In the genomic region with DNA sequence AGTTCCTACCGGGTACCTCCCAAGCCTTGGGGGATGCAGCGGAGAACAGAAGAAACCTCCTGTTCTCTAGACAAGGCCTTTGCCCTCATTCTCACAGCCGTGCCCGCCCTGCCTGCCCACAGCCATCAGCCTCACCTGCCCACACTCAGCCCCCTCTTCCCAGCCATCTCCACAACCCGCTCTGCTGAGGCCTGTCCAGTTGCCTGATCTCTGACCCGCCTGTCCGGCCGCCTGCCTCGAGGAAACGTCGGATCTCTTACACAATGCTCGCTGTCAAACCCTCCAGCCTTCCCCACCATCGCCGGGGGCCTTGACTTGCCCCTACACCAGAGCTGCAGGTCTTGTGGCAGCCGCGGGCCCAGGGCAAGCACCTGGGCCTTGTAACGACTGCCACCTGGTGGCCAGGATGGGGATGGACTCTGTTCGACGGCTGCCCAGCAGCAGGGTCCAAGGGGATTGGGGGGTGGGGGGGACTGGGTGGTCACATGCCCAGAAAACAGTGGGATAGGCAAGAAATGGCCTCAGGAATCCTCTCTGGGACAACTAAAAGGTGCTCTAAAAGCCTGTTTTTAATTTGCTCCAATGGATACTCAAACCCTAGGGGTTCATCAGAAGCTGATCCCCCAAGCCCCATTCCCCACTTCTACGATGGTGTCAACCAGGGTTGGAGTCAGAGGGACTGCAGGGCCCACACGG, we compare ENCODE assay signal across 8 cellular contexts. TPM values are rescaled to one million over a fixed set of nuclear protein-coding genes. Genes with fewer than 3 reads are reported as not detected.
DNase-seq lines count a peak whose midpoint lies in the region; ATAC-seq and TF ChIP-seq lines count a peak whose summit lies in the region.

No MANE protein-coding gene starts in this region.

- H3K27ac ChIP-seq in CD8-positive, alpha-beta T cell (ENCODE audit: low read depth, low read length): no peak overlapping the region
- H3K27ac ChIP-seq in HL-60 (replicated peaks): no peak overlapping the region
- H3K27ac ChIP-seq in Panc1 (ENCODE audit: low read length): peak overlapping the region; percentile 82
- peak overlapping the region; percentile 15 for H3K27ac ChIP-seq in trophoblast cell (ENCODE audit: low read depth, low read length)
- no peak overlapping the region for H3K27ac ChIP-seq in upper lobe of right lung

- H4K12ac ChIP-seq in trophoblast cell (ENCODE audit: low read depth, low read length): no peak overlapping the region

- H4K8ac ChIP-seq in trophoblast cell (ENCODE audit: low read depth, low read length): peak overlapping the region; percentile 43

- H3K4me1 ChIP-seq in CD8-positive, alpha-beta T cell (ENCODE audit: insufficient read depth, low read length): peaks cover 3% of the 10 kb centered on the region
- H3K4me1 ChIP-seq in Panc1 (ENCODE audit: control insufficient read depth, insufficient read depth, low read length): peaks cover 19% of the 10 kb centered on the region
- H3K4me1 ChIP-seq in trophoblast cell (ENCODE audit: control insufficient read depth in 1 of 2, insufficient read depth in 2 of 2, low read length in 2 of 2): peaks cover 14% of the 10 kb centered on the region in 2 experiments
- H3K4me1 ChIP-seq in upper lobe of right lung: peaks cover 9% of the 10 kb centered on the region

- peaks cover 8% of the 10 kb centered on the region for H3K36me3 ChIP-seq in CD8-positive, alpha-beta T cell (ENCODE audit: insufficient read depth, low read length)
- H3K36me3 ChIP-seq in Panc1 (ENCODE audit: control insufficient read depth, insufficient read depth, low read length) (peaks cover 3% of the 10 kb centered on the region; the same call in 1 of the 2 replicates), trophoblast cell (ENCODE audit: control insufficient read depth in 1 of 2, insufficient read depth in 2 of 2, low read length in 2 of 2) (peaks cover 11 to 21% of the 10 kb centered on the region in 2 experiments), upper lobe of right lung (peaks cover 8% of the 10 kb centered on the region)

- intact Hi-C loops in CD8-positive, alpha-beta T cell (cut with DNase I, micrococcal nuclease): loop anchor here (1.0 to 10.0 kb wide), 5 partner anchors 318 to 674 kb away; no protein-coding TSS in a partner anchor
- intact Hi-C loops in Panc1 (cut with micrococcal nuclease; ENCODE audit: unreplicated experiment): loop anchor here (5.0 kb wide), 1 partner anchor 372 kb away; no protein-coding TSS in a partner anchor
- intact Hi-C loops in upper lobe of right lung (cut with DNase I): loop anchor here (5.0 kb wide), 1 partner anchor 367 kb away; no protein-coding TSS in a partner anchor

- CTCF ChIA-PET in CD8-positive, alpha-beta T cell (lab: Charles Lee): interaction anchor here (0.6 to 7.3 kb wide), 17 partner anchors 10 to 373 kb away, joined by 3 to 192 read pairs (median 5); no protein-coding TSS in a partner anchor
- CTCF ChIA-PET in Panc1 (lab: Charles Lee): interaction anchor here (0.6 to 1.0 kb wide), 4 partner anchors 9 to 405 kb away, joined by 3 to 5 read pairs (median 4); no protein-coding TSS in a partner anchor

- H3K27me3 Mint-ChIP-seq in CD8-positive, alpha-beta T cell (ENCODE audit: low read depth): peaks cover 2% of the 10 kb centered on the region

- H3K27me3 ChIP-seq in CD8-positive, alpha-beta T cell (ENCODE audit: insufficient read depth, low read length): no peaks in the 10 kb centered on the region
- H3K27me3 ChIP-seq in HL-60 (ENCODE audit: insufficient read depth, poor library complexity, severe bottlenecking) (peaks cover 2% of the 10 kb centered on the region), Panc1 (ENCODE audit: control insufficient read depth, insufficient read depth, low read length) (no peaks in the 10 kb centered on the region), trophoblast cell (ENCODE audit: insufficient read depth, low read length) (no peaks in the 10 kb centered on the region), upper lobe of right lung (no peaks in the 10 kb centered on the region)

- H3K23ac ChIP-seq in trophoblast cell (ENCODE audit: low read length): no peak overlapping the region

- in situ Hi-C loops in Panc1 (cut with HindIII; ENCODE audit: low pct_unique_long_range_greater_than_20kb, low sequenced_read_pairs): no loop called here

- H3K79me1 ChIP-seq in trophoblast cell (ENCODE audit: low read length): peaks cover 17% of the 10 kb centered on the region

- H3K36me3 Mint-ChIP-seq in CD8-positive, alpha-beta T cell: peaks cover 15% of the 10 kb centered on the region

- H2BK120ac ChIP-seq in trophoblast cell (ENCODE audit: insufficient read depth, low read length, poor library complexity): no peak overlapping the region

- H3K79me2 ChIP-seq in trophoblast cell (ENCODE audit: control insufficient read depth, insufficient read depth, low read length, poor library complexity): no peaks in the 10 kb centered on the region

- peak; percentile 47 to 83 (median 71) for DNase-seq in CD8-positive, alpha-beta T cell
- DNase-seq in HL-60 (ENCODE audit: low read depth in 1 of 2, low spot score in 1 of 2) (peak; percentile 38), Panc1 (ENCODE audit: low read depth, low spot score) (no peak), fibroblast of the conjunctiva (ENCODE audit: low read depth) (peak; percentile 46), trophoblast cell (peak; percentile 87 to 94), upper lobe of right lung (peak; percentile 80)
- peak; percentile 78 to 81 for DNase-seq in activated T-cell treated with anti-CD3 and anti-CD28 coated beads, Interleukin-2, amount 50 U/mL, for 48 hours

- H2AFZ ChIP-seq in trophoblast cell (ENCODE audit: insufficient read depth, low read length, poor library complexity): peak overlapping the region; percentile 30

- H3K9me3 Mint-ChIP-seq in CD8-positive, alpha-beta T cell: no peaks in the 10 kb centered on the region

- H3K18ac ChIP-seq in trophoblast cell (ENCODE audit: low read length): peak overlapping the region; percentile 73

- peak; percentile 69 for TF ChIP-seq CTCF in CD8-positive, alpha-beta T cell (IDR thresholded peaks at IDR 0.05)
- TF ChIP-seq CTCF in HL-60 (IDR thresholded peaks at IDR 0.05; ENCODE audit: insufficient read depth, low read length) (peak; percentile 37), Panc1 (IDR thresholded peaks at IDR 0.05) (peak; percentile 95), upper lobe of right lung (IDR thresholded peaks at IDR 0.05) (peak; percentile 82)

- peak overlapping the region; percentile 70 for H3K27ac Mint-ChIP-seq in CD8-positive, alpha-beta T cell

- WGBS in trophoblast cell (ENCODE audit: extremely low coverage, insufficient coverage, insufficient read length): no CpG with 5 or more reads among the region's 21 CpGs

- H3K4me1 Mint-ChIP-seq in CD8-positive, alpha-beta T cell (ENCODE audit: low read depth): peaks cover 4% of the 10 kb centered on the region

- peak overlapping the region; percentile 25 for H2BK5ac ChIP-seq in trophoblast cell (ENCODE audit: low read depth, low read length, poor library complexity)

- ATAC-seq in CD8-positive, alpha-beta T cell: peak; percentile 96
- ATAC-seq in Panc1 (peak; percentile 62), upper lobe of right lung (peak; percentile 80), HG02885 (IDR thresholded peaks at IDR 0.05; ENCODE audit: poor library complexity, unreplicated experiment) (no peak)

- no peak overlapping the region for H3K4me2 ChIP-seq in trophoblast cell (ENCODE audit: low read length)

- H3K4me3 Mint-ChIP-seq in CD8-positive, alpha-beta T cell: no peak overlapping the region

- POLR2A ChIA-PET in CD8-positive, alpha-beta T cell (lab: Charles Lee): interaction anchor here (0.6 to 2.1 kb wide), 3 partner anchors 247 to 354 kb away, joined by 3 to 9 read pairs (median 5); no protein-coding TSS in a partner anchor
- POLR2A ChIA-PET in Panc1 (lab: Charles Lee): no interaction called here

- H3K4ac ChIP-seq in trophoblast cell (ENCODE audit: low read depth, low read length): no peak overlapping the region

- H3K14ac ChIP-seq in trophoblast cell (ENCODE audit: low read length): peak overlapping the region; percentile 67

- H2BK12ac ChIP-seq in trophoblast cell (ENCODE audit: low read length): peak overlapping the region; percentile 68

- H3K4me3 ChIP-seq in CD8-positive, alpha-beta T cell (ENCODE audit: low read depth, low read length): no peak overlapping the region
- H3K4me3 ChIP-seq in HL-60 (replicated peaks; ENCODE audit: insufficient read depth, low read length) (no peak overlapping the region), Panc1 (ENCODE audit: low read depth in 2 of 2, low read length in 2 of 2) (no peak overlapping the region), trophoblast cell (ENCODE audit: low read depth, low read length) (no peak overlapping the region), upper lobe of right lung (no peak overlapping the region)

- BruUV-seq in Panc1 (replicated peaks; lab: Mats Ljungman, UMichigan): no TSS peak

- H3K9ac ChIP-seq in trophoblast cell (ENCODE audit: low read length): no peak overlapping the region

- H4K91ac ChIP-seq in trophoblast cell (ENCODE audit: low read depth, low read length): peak overlapping the region; percentile 85

- peak overlapping the region; percentile 76 for H2AK5ac ChIP-seq in trophoblast cell (ENCODE audit: low read length)

- H3K9me3 ChIP-seq in CD8-positive, alpha-beta T cell (ENCODE audit: low read length): no peaks in the 10 kb centered on the region
- H3K9me3 ChIP-seq in Panc1 (ENCODE audit: control insufficient read depth, insufficient read depth, low read depth, low read length) (no peaks in the 10 kb centered on the region), trophoblast cell (ENCODE audit: insufficient read depth, low read depth, low read length) (no peaks in the 10 kb centered on the region), upper lobe of right lung (no peaks in the 10 kb centered on the region)

RNA-seq across cellular contexts. Expression of a gene that starts 31.0 kb away (rescaled TPM):
- total RNA-seq in CD8-positive, alpha-beta T cell: under 1 TPM; 0.60 to 0.75 TPM
- total RNA-seq in Panc1 (2021; ENCODE audit: unreplicated experiment) (11.3 TPM), upper lobe of right lung (1.9 TPM)
- 49.4 TPM for polyA plus RNA-seq in Panc1 (2012; ENCODE audit: insufficient read length)
- 0.49 and 0.65 TPM in 2 replicates for polyA plus RNA-seq in trophoblast cell (2013)

Comparison
In these comparisons a context has a peak if more than half of its experiments do, and no peak if none do; other contexts are left out.
1. H3K27ac ChIP-seq: peak in Panc1 (single experiment) and trophoblast cell (single experiment); none in CD8-positive, alpha-beta T cell (single experiment), HL-60 (single experiment) and upper lobe of right lung (single experiment).
2. CTCF ChIP-seq: peak in every context shown above with its lines; median percentile 95 in Panc1; 82 in upper lobe of right lung; 69 in CD8-positive, alpha-beta T cell; 37 in HL-60.